ENCODE assay signal across 23 cellular contexts in genomic region chr2:8513601-8514273, GRCh38.
DNase-seq lines count a peak whose midpoint lies in the region; ATAC-seq and TF ChIP-seq lines count a peak whose summit lies in the region.
"Had no signal": no experiment of that assay in that cellular context is flagged by ENCODE, and none has a peak within 500 bp of the region (broad histone marks: within the 10 kb centered on the region; RNA-seq: fewer than 3 reads in every experiment).

No MANE protein-coding gene starts in this region.

- H4K20me1 ChIP-seq in Loucy (ENCODE audit: insufficient read depth, low read length, poor library complexity, severe bottlenecking) (no peaks in the 10 kb centered on the region), SK-N-SH (ENCODE audit: insufficient read depth) (no peaks in the 10 kb centered on the region)

- no peaks in the 10 kb centered on the region for H3K27me3 Mint-ChIP-seq in activated T-cell treated with anti-CD3 and anti-CD28 coated beads, Interleukin-2, amount 50 U/mL, for 72 hours (ENCODE audit: low read depth)
- H3K27me3 Mint-ChIP-seq in activated naive CD8-positive, alpha-beta T cell treated with anti-CD3 and anti-CD28 coated beads, Interleukin-2, amount 10 ng/mL, durations not matched to agents 7 days and 5 days, result no peaks in the 10 kb centered on the region
- H3K27me3 Mint-ChIP-seq in progenitor cell of endocrine pancreas, result no peaks in the 10 kb centered on the region

- no peak overlapping the region for H3K4me3 ChIP-seq in Loucy (ENCODE audit: low read length, poor library complexity, severe bottlenecking)
- no peak overlapping the region for H3K4me3 ChIP-seq in foreskin fibroblast (ENCODE audit: low read depth in 1 of 2, low read length in 2 of 2)
- H3K4me3 ChIP-seq in SK-N-SH (ENCODE audit: low read depth in 2 of 2, low read length in 1 of 2), result no peak overlapping the region
- H3K4me3 ChIP-seq: right atrium auricular region, stomach, upper lobe of left lung had no signal

- H3K9me2 ChIP-seq in Loucy (replicated peaks; ENCODE audit: low read depth, low read length) (no peaks in the 10 kb centered on the region), SK-N-SH (no peaks in the 10 kb centered on the region)

- no peak overlapping the region for H3K27ac Mint-ChIP-seq in activated T-cell treated with anti-CD3 and anti-CD28 coated beads, Interleukin-2, amount 50 U/mL, for 72 hours
- H3K27ac Mint-ChIP-seq in activated naive CD8-positive, alpha-beta T cell treated with anti-CD3 and anti-CD28 coated beads, Interleukin-2, amount 10 ng/mL, durations not matched to agents 7 days and 5 days, result peak overlapping the region; percentile 87
- peak overlapping the region; percentile 21 for H3K27ac Mint-ChIP-seq in progenitor cell of endocrine pancreas
- H3K27ac Mint-ChIP-seq: mesothelial cell of epicardium had no signal

- H3K27me3 ChIP-seq in Loucy (ENCODE audit: insufficient read depth, low read length, poor library complexity, severe bottlenecking) (no peaks in the 10 kb centered on the region), SK-N-SH (ENCODE audit: insufficient read depth) (no peaks in the 10 kb centered on the region; the same call in 1 of the 2 replicates)
- H3K27me3 ChIP-seq: neutrophil, right atrium auricular region, stomach, upper lobe of left lung had no signal

- no peak for TF ChIP-seq EP300 in SK-N-SH (IDR thresholded peaks at IDR 0.05; ENCODE audit: borderline replicate concordance in 1 of 2, low read depth in 1 of 2, low read length in 1 of 2)

- H3K27ac ChIP-seq in SK-N-SH (ENCODE audit: low read depth in 2 of 2, low read length in 1 of 2), result no peak overlapping the region
- H3K27ac ChIP-seq: epithelial cell of prostate had no signal

- H2AFZ ChIP-seq in Loucy (ENCODE audit: low read length), result no peak overlapping the region
- no peak overlapping the region for H2AFZ ChIP-seq in SK-N-SH (ENCODE audit: low read depth)

- 64% methylated on average over 14 of the region's 14 CpGs for WGBS in SK-N-SH (ENCODE audit: low lambda C conversion rate)

- TF ChIP-seq CTCF in Loucy (conservative IDR thresholded peaks at IDR 0.05; ENCODE audit: low read length), result no peak
- no peak for TF ChIP-seq CTCF in progenitor cell of endocrine pancreas (IDR thresholded peaks at IDR 0.05; ENCODE audit: unreplicated experiment)
- no peak for TF ChIP-seq CTCF in foreskin fibroblast (IDR thresholded peaks at IDR 0.05; ENCODE audit: low read depth, low read length)
- no peak for TF ChIP-seq CTCF in SK-N-SH (IDR thresholded peaks at IDR 0.05)

- H3K4me1 Mint-ChIP-seq in activated T-cell treated with anti-CD3 and anti-CD28 coated beads, Interleukin-2, amount 50 U/mL, for 72 hours (ENCODE audit: low read depth), result peaks cover 61% of the 10 kb centered on the region
- H3K4me1 Mint-ChIP-seq in activated naive CD8-positive, alpha-beta T cell treated with anti-CD3 and anti-CD28 coated beads, Interleukin-2, amount 10 ng/mL, durations not matched to agents 7 days and 5 days, result peaks cover 56% of the 10 kb centered on the region
- peaks cover 25% of the 10 kb centered on the region for H3K4me1 Mint-ChIP-seq in progenitor cell of endocrine pancreas (ENCODE audit: low read depth)
- H3K4me1 Mint-ChIP-seq: mesothelial cell of epicardium had no signal

- no peak for ATAC-seq in activated T-cell treated with anti-CD3 and anti-CD28 coated beads, Interleukin-2, amount 50 U/mL, for 72 hours (replicated peaks in 1 of 2)
- no peak for ATAC-seq in activated naive CD8-positive, alpha-beta T cell treated with anti-CD3 and anti-CD28 coated beads, Interleukin-2, amount 10 ng/mL, durations not matched to agents 7 days and 5 days (ENCODE audit: low read depth)
- no peak for ATAC-seq in HG03025 (IDR thresholded peaks at IDR 0.05; ENCODE audit: low FRiP score, unreplicated experiment)
- ATAC-seq: HepG2, left colon had no signal

- H3K36me3 ChIP-seq in Loucy (ENCODE audit: insufficient read depth, low read length), result no peaks in the 10 kb centered on the region
- H3K36me3 ChIP-seq in SK-N-SH (replicated peaks in 1 of 2; ENCODE audit: control insufficient read depth in 1 of 2, insufficient read depth in 2 of 2, low read length in 1 of 2), result no peaks in the 10 kb centered on the region
- H3K36me3 ChIP-seq: neutrophil, right atrium auricular region, stomach, upper lobe of left lung had no signal

- H3K4me1 ChIP-seq in Loucy (ENCODE audit: insufficient read depth, low read length, poor library complexity, severe bottlenecking), result peaks cover 55% of the 10 kb centered on the region
- peaks cover 5% of the 10 kb centered on the region in 2 experiments; a peak in 1 of 4 replicates for H3K4me1 ChIP-seq in SK-N-SH (ENCODE audit: control insufficient read depth in 1 of 2, insufficient read depth in 2 of 2, low read depth in 1 of 2, low read length in 1 of 2)

- peak overlapping the region; percentile 8 to 67 for H3K4me3 Mint-ChIP-seq in activated T-cell treated with anti-CD3 and anti-CD28 coated beads, Interleukin-2, amount 50 U/mL, for 72 hours
- H3K4me3 Mint-ChIP-seq in activated naive CD8-positive, alpha-beta T cell treated with anti-CD3 and anti-CD28 coated beads, Interleukin-2, amount 10 ng/mL, durations not matched to agents 7 days and 5 days, result peak overlapping the region; percentile 59
- H3K4me3 Mint-ChIP-seq in progenitor cell of endocrine pancreas (ENCODE audit: low read depth), result no peak overlapping the region
- H3K4me3 Mint-ChIP-seq: mesothelial cell of epicardium had no signal

- CTCF ChIA-PET in SK-N-SH (lab: Yijun Ruan, JAX), result no interaction called here

- POLR2A ChIA-PET in activated naive CD8-positive, alpha-beta T cell treated with anti-CD3 and anti-CD28 coated beads, Interleukin-2, amount 10 ng/mL, durations not matched to agents 7 days and 5 days (lab: Charles Lee), result interaction anchor here (0.6 to 3.0 kb wide), 5 partner anchors 27 to 1403 kb away, joined by 3 to 27 read pairs (median 7); partner anchors contain the start of gene ID2
- POLR2A ChIA-PET in SK-N-SH (lab: Yijun Ruan, JAX), result no interaction called here

- peak overlapping the region; percentile 86 for H3K4me2 ChIP-seq in Loucy (ENCODE audit: low read depth, low read length, poor library complexity, severe bottlenecking)
- H3K4me2 ChIP-seq in SK-N-SH, result no peak overlapping the region

- no peak for DNase-seq in activated T-cell treated with anti-CD3 and anti-CD28 coated beads, Interleukin-2, amount 50 U/mL, for 72 hours
- DNase-seq in activated T-cell treated with anti-CD3 and anti-CD28 coated beads for 4 hours, result no peak
- no peak for DNase-seq in activated naive CD8-positive, alpha-beta T cell treated with anti-CD3 and anti-CD28 coated beads, Interleukin-2, amount 10 ng/mL, durations not matched to agents 7 days and 5 days
- DNase-seq in progenitor cell of endocrine pancreas (ENCODE audit: low spot score, unreplicated experiment), result no peak
- DNase-seq in foreskin fibroblast, result no peak
- DNase-seq in SK-N-SH, result no peak
- DNase-seq: Caco-2; dermis blood vessel endothelial cell; EL; GOT3; NCI-H187; RPMI8226; stimulated activated CD4-positive, alpha-beta T cell treated with anti-CD3 and anti-CD28 coated beads, Interleukin-15, amount 100 ng/mL, for 24 hours; stomach; upper lobe of left lung had no signal

- peaks cover 17% of the 10 kb centered on the region for H3F3A ChIP-seq in Loucy (ENCODE audit: low read depth)
- H3F3A ChIP-seq in SK-N-SH (replicated peaks; ENCODE audit: insufficient read depth), result no peaks in the 10 kb centered on the region

- TF ChIP-seq RAD21 in SK-N-SH (IDR thresholded peaks at IDR 0.05; ENCODE audit: low read length), result no peak

- H3K9ac ChIP-seq in Loucy (ENCODE audit: low read depth, low read length, poor library complexity, severe bottlenecking), result peak overlapping the region; percentile 84
- H3K9ac ChIP-seq in SK-N-SH, result no peak overlapping the region

- peaks cover 21 to 37% of the 10 kb centered on the region in 2 donors for H3K36me3 Mint-ChIP-seq in activated T-cell treated with anti-CD3 and anti-CD28 coated beads, Interleukin-2, amount 50 U/mL, for 72 hours (ENCODE audit: insufficient read depth in 2 of 2)
- H3K36me3 Mint-ChIP-seq in activated naive CD8-positive, alpha-beta T cell treated with anti-CD3 and anti-CD28 coated beads, Interleukin-2, amount 10 ng/mL, durations not matched to agents 7 days and 5 days, result peaks cover 28% of the 10 kb centered on the region
- H3K36me3 Mint-ChIP-seq in progenitor cell of endocrine pancreas (ENCODE audit: insufficient read depth), result peaks cover 2% of the 10 kb centered on the region

- H3K9me3 Mint-ChIP-seq in activated T-cell treated with anti-CD3 and anti-CD28 coated beads, Interleukin-2, amount 50 U/mL, for 72 hours, result peaks cover 9 to 21% of the 10 kb centered on the region in 2 donors
- H3K9me3 Mint-ChIP-seq in activated naive CD8-positive, alpha-beta T cell treated with anti-CD3 and anti-CD28 coated beads, Interleukin-2, amount 10 ng/mL, durations not matched to agents 7 days and 5 days, result peaks cover 11% of the 10 kb centered on the region
- H3K9me3 Mint-ChIP-seq in progenitor cell of endocrine pancreas (ENCODE audit: low read depth), result peaks cover 6% of the 10 kb centered on the region

- H3K9me3 ChIP-seq in Loucy (ENCODE audit: insufficient read depth, low read depth, low read length) (peaks cover 14% of the 10 kb centered on the region; the same call in 1 of the 2 replicates), SK-N-SH (no peaks in the 10 kb centered on the region)
- H3K9me3 ChIP-seq: neutrophil, right atrium auricular region, upper lobe of left lung had no signal

- no peaks in the 10 kb centered on the region for H3K79me2 ChIP-seq in Loucy (ENCODE audit: insufficient read depth, low read length)
- no peaks in the 10 kb centered on the region for H3K79me2 ChIP-seq in SK-N-SH (ENCODE audit: insufficient read depth)

TF ChIP-seq in SK-N-SH, 30 proteins besides CTCF, POLR2A, EP300 and RAD21:
- TF ChIP-seq RCOR1 (IDR thresholded peaks at IDR 0.05; ENCODE audit: low read length), result no peak
- no peak for TF ChIP-seq TEAD4 (IDR thresholded peaks at IDR 0.05; ENCODE audit: borderline replicate concordance, insufficient read depth)
- TF ChIP-seq TCF12 (IDR thresholded peaks at IDR 0.05), result no peak
